Comparison of ENCODE assay signal across 10 cellular contexts in the genomic region with DNA sequence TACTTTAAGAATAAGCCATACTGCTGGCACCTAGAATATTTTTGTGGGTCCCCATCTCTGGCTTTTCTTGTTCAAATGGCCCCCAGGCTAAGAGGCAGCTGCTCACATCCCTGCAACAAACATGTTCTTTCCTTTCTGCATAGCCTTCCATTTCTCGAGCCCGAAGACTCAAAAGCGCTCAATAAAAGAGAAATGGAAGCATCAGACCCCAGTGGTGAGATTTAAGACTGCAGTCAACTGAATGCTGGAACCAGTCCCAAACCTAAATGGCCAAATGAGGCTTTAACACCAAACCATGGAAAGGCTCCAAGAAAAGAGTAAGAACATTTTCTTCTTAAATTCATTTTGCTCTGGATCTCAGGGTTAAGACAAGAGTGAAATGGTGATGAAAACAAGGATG.
DNase-seq lines count a peak whose midpoint lies in the region; ATAC-seq, FAIRE-seq and TF ChIP-seq lines count a peak whose summit lies in the region.
"Had no signal": no experiment of that assay in that cellular context is flagged by ENCODE, and none has a peak within 500 bp of the region (broad histone marks: within the 10 kb centered on the region; RNA-seq: fewer than 3 reads in every experiment).

No MANE protein-coding gene starts in this region.

- intact Hi-C loops in CD4-positive, alpha-beta memory T cell (cut with micrococcal nuclease), result no loop called here

- CTCF ChIA-PET in CD4-positive, alpha-beta memory T cell (lab: Charles Lee; ENCODE audit: partially characterized antibody), result interaction anchor here (1.0 to 2.3 kb wide), 3 partner anchors 8 to 31 kb away, joined by 4 to 7 read pairs (median 5); no protein-coding TSS in a partner anchor

- no peak overlapping the region for H3K4me3 ChIP-seq in CD4-positive, alpha-beta memory T cell (ENCODE audit: low read length in 2 of 2)
- no peak overlapping the region for H3K4me3 ChIP-seq in GM23338
- H3K4me3 ChIP-seq in astrocyte (ENCODE audit: insufficient read depth, low read depth, low read length), result no peak overlapping the region
- H3K4me3 ChIP-seq in mesenchymal stem cell (ENCODE audit: insufficient read depth in 1 of 2, low read depth in 1 of 2, low read length in 2 of 2), result no peak overlapping the region
- H3K4me3 ChIP-seq: smooth muscle cell, uterus had no signal

- no peaks in the 10 kb centered on the region for H3K27me3 Mint-ChIP-seq in CD4-positive, alpha-beta memory T cell
- peaks cover 3% of the 10 kb centered on the region for H3K27me3 Mint-ChIP-seq in GM23338 (ENCODE audit: insufficient read depth, low read depth, poor library complexity)
- no peaks in the 10 kb centered on the region for H3K27me3 Mint-ChIP-seq in astrocyte (ENCODE audit: low read depth, unreplicated experiment)

- H3K36me3 ChIP-seq in CD4-positive, alpha-beta memory T cell (ENCODE audit: insufficient read depth, low read length), result peaks cover 12% of the 10 kb centered on the region
- H3K36me3 ChIP-seq in GM23338 (ENCODE audit: insufficient read depth), result peaks cover 7% of the 10 kb centered on the region; the same call in 1 of the 2 replicates
- no peaks in the 10 kb centered on the region for H3K36me3 ChIP-seq in astrocyte (ENCODE audit: insufficient read depth, low read length)
- peaks cover 6 to 22% of the 10 kb centered on the region in 2 experiments for H3K36me3 ChIP-seq in mesenchymal stem cell (ENCODE audit: control insufficient read depth in 1 of 2, insufficient read depth in 2 of 2, low read depth in 1 of 2, low read length in 2 of 2)
- H3K36me3 ChIP-seq: uterus had no signal

- no peak overlapping the region for H4K91ac ChIP-seq in mesenchymal stem cell (ENCODE audit: low read length)

- H2BK120ac ChIP-seq in mesenchymal stem cell (ENCODE audit: low read depth, low read length), result no peak overlapping the region

- H3K4me1 Mint-ChIP-seq in CD4-positive, alpha-beta memory T cell, result peaks cover 64 to 98% (median 81%) of the 10 kb centered on the region in 4 donors
- peaks cover 28% of the 10 kb centered on the region for H3K4me1 Mint-ChIP-seq in GM23338
- peaks cover 7% of the 10 kb centered on the region for H3K4me1 Mint-ChIP-seq in astrocyte (ENCODE audit: low read depth, unreplicated experiment)

- H3K36me3 Mint-ChIP-seq in CD4-positive, alpha-beta memory T cell, result peaks cover 59 to 63% of the 10 kb centered on the region in 2 donors
- peaks cover 18% of the 10 kb centered on the region for H3K36me3 Mint-ChIP-seq in GM23338 (ENCODE audit: low read depth)
- peaks cover 24% of the 10 kb centered on the region for H3K36me3 Mint-ChIP-seq in astrocyte (ENCODE audit: low read depth, unreplicated experiment)

- ATAC-seq in GM23338, result peak; percentile 50

- peaks cover 96% of the 10 kb centered on the region for H3K4me1 ChIP-seq in CD4-positive, alpha-beta memory T cell (ENCODE audit: insufficient read depth, low read length)
- H3K4me1 ChIP-seq in GM23338 (ENCODE audit: insufficient read depth) (peaks cover 16% of the 10 kb centered on the region), astrocyte (ENCODE audit: insufficient read depth, low read length) (peaks cover 35% of the 10 kb centered on the region), mesenchymal stem cell (ENCODE audit: control insufficient read depth, insufficient read depth, low read depth, low read length) (peaks cover 2% of the 10 kb centered on the region)

- no peak overlapping the region for H2AFZ ChIP-seq in GM23338
- H2AFZ ChIP-seq in astrocyte (ENCODE audit: low read depth, low read length), result no peak overlapping the region
- H2AFZ ChIP-seq in mesenchymal stem cell (ENCODE audit: low read depth, low read length), result no peak overlapping the region

- H3K4me3 Mint-ChIP-seq in CD4-positive, alpha-beta memory T cell, result peak overlapping the region in 1 of 8 donors; percentile 21
- no peak overlapping the region for H3K4me3 Mint-ChIP-seq in GM23338
- no peak overlapping the region for H3K4me3 Mint-ChIP-seq in astrocyte (ENCODE audit: unreplicated experiment)

- H3K9ac ChIP-seq in astrocyte (ENCODE audit: low read length) (no peak overlapping the region), mesenchymal stem cell (ENCODE audit: low read length) (no peak overlapping the region)

- 82% methylated on average over 3 of the region's 3 CpGs for WGBS in mesenchymal stem cell

- H2BK5ac ChIP-seq in mesenchymal stem cell (ENCODE audit: low read depth, low read length, poor library complexity, severe bottlenecking), result no peak overlapping the region

- H3K14ac ChIP-seq in mesenchymal stem cell (ENCODE audit: low read length in 2 of 2), result no peak overlapping the region

- no peak overlapping the region for H3K18ac ChIP-seq in mesenchymal stem cell (ENCODE audit: low read depth in 1 of 2, low read length in 2 of 2)

- peaks cover 28% of the 10 kb centered on the region for H3K79me2 ChIP-seq in GM23338 (replicated peaks; ENCODE audit: insufficient read depth)
- peaks cover 17% of the 10 kb centered on the region for H3K79me2 ChIP-seq in astrocyte (ENCODE audit: insufficient read depth, low read length)

- H3K27me3 ChIP-seq in CD4-positive, alpha-beta memory T cell (ENCODE audit: insufficient read depth, low read length), result no peaks in the 10 kb centered on the region
- H3K27me3 ChIP-seq in GM23338 (ENCODE audit: insufficient read depth), result no peaks in the 10 kb centered on the region
- no peaks in the 10 kb centered on the region for H3K27me3 ChIP-seq in astrocyte (ENCODE audit: insufficient read depth, low read length)
- H3K27me3 ChIP-seq in mesenchymal stem cell (ENCODE audit: control insufficient read depth in 1 of 2, insufficient read depth in 1 of 2, low read length in 2 of 2), result no peaks in the 10 kb centered on the region
- H3K27me3 ChIP-seq: uterus had no signal

- FAIRE-seq in astrocyte (lab: Jason Lieb, UNC), result no peak

- no peak overlapping the region for H3K27ac ChIP-seq in CD4-positive, alpha-beta memory T cell (ENCODE audit: low read depth, low read length)
- H3K27ac ChIP-seq in GM23338 (ENCODE audit: low read depth) (no peak overlapping the region), astrocyte (ENCODE audit: low read depth, low read length) (peak overlapping the region; percentile 51), mesenchymal stem cell (ENCODE audit: low read length, poor library complexity, severe bottlenecking) (no peak overlapping the region)
- H3K27ac ChIP-seq: uterus had no signal

- peaks cover 0 to 10% (median 6%) of the 10 kb centered on the region in 8 donors for H3K9me3 Mint-ChIP-seq in CD4-positive, alpha-beta memory T cell
- H3K9me3 Mint-ChIP-seq in GM23338 (peaks cover 13% of the 10 kb centered on the region), astrocyte (ENCODE audit: unreplicated experiment) (peaks cover 2% of the 10 kb centered on the region)

- H3K4ac ChIP-seq in mesenchymal stem cell (ENCODE audit: low read depth in 1 of 2, low read length in 2 of 2), result no peak overlapping the region

- no peak overlapping the region for H2AK5ac ChIP-seq in mesenchymal stem cell (ENCODE audit: low read length, severe bottlenecking)

- peaks cover 0 to 6% of the 10 kb centered on the region in 2 donors for H3K9me3 ChIP-seq in CD4-positive, alpha-beta memory T cell (ENCODE audit: control insufficient read depth in 1 of 2, low read length in 2 of 2)
- H3K9me3 ChIP-seq in astrocyte (ENCODE audit: insufficient read depth, low read depth, low read length) (peaks cover 4% of the 10 kb centered on the region), mesenchymal stem cell (ENCODE audit: control insufficient read depth, low read length) (peaks cover 12% of the 10 kb centered on the region)
- H3K9me3 ChIP-seq: uterus had no signal

- TF ChIP-seq CTCF in GM23338 (conservative IDR thresholded peaks at IDR 0.05; ENCODE audit: low read depth in 2 of 2) (peak; percentile 26 to 49; a peak in 2 of 4 replicates), astrocyte (IDR thresholded peaks at IDR 0.05; ENCODE audit: insufficient read depth, low read depth, low read length) (peak; percentile 47)

- no peaks in the 10 kb centered on the region for H3K9me2 ChIP-seq in GM23338 (ENCODE audit: insufficient read depth)

- peaks cover 15% of the 10 kb centered on the region for H3K79me1 ChIP-seq in mesenchymal stem cell (replicated peaks; ENCODE audit: low read length, poor library complexity, severe bottlenecking)

- H3K4me2 ChIP-seq in GM23338, result no peak overlapping the region
- H3K4me2 ChIP-seq in astrocyte (ENCODE audit: low read length), result peak overlapping the region; percentile 17
- no peak overlapping the region for H3K4me2 ChIP-seq in mesenchymal stem cell (ENCODE audit: low read length, poor library complexity, severe bottlenecking)
- H3K4me2 ChIP-seq: smooth muscle cell had no signal

- H2BK12ac ChIP-seq in mesenchymal stem cell (ENCODE audit: low read length in 2 of 2), result no peak overlapping the region

- H3K23ac ChIP-seq in mesenchymal stem cell (ENCODE audit: low read length in 2 of 2), result no peak overlapping the region

- H4K8ac ChIP-seq in mesenchymal stem cell (ENCODE audit: low read length), result no peak overlapping the region

- H4K20me1 ChIP-seq in GM23338 (replicated peaks; ENCODE audit: insufficient read depth) (no peaks in the 10 kb centered on the region), astrocyte (ENCODE audit: insufficient read depth, low read length) (peaks cover 8% of the 10 kb centered on the region)

- no peak for DNase-seq in CD4-positive, alpha-beta memory T cell
- DNase-seq in GM23338 (ENCODE audit: low spot score), result peak; percentile 76
- peak; percentile 74 for DNase-seq in astrocyte (ENCODE audit: low read depth)
- peak; percentile 23 for DNase-seq in mesenchymal stem cell
- DNase-seq in SK-N-DZ (ENCODE audit: low spot score), result no peak
- no peak for DNase-seq in stimulated activated CD4-positive, alpha-beta T cell treated with anti-CD3 and anti-CD28 coated beads, Interleukin-1b, Interleukin-23, amount 100 ng/mL, for 48 hours
- DNase-seq in NCI-H146 treated with DMSO at 0.1 percent for 48 hours (lab: John Stamatoyannopoulos, UW; ENCODE audit: unreplicated experiment), result no peak
- DNase-seq in stimulated activated CD4-positive, alpha-beta T cell treated with anti-CD3 and anti-CD28 coated beads, Interleukin-15, amount 100 ng/mL, for 24 hours, result no peak
- DNase-seq: uterus had no signal

- H2BK15ac ChIP-seq in mesenchymal stem cell (ENCODE audit: low read depth, poor library complexity, severe bottlenecking), result no peak overlapping the region

- POLR2A ChIA-PET in CD4-positive, alpha-beta memory T cell (lab: Charles Lee; ENCODE audit: partially characterized antibody), result interaction anchor here (0.7 to 4.2 kb wide), 3 partner anchors 9 to 96 kb away, joined by 3 to 33 read pairs (median 3); no protein-coding TSS in a partner anchor

- H3F3A ChIP-seq in GM23338 (replicated peaks; ENCODE audit: low read depth), result peaks cover 8% of the 10 kb centered on the region; the same call in 1 of the 2 replicates

- peak overlapping the region; percentile 19 to 95 (median 64) for H3K27ac Mint-ChIP-seq in CD4-positive, alpha-beta memory T cell
- H3K27ac Mint-ChIP-seq in GM23338, result no peak overlapping the region
- no peak overlapping the region for H3K27ac Mint-ChIP-seq in astrocyte (ENCODE audit: unreplicated experiment)

TF ChIP-seq in GM23338, 12 proteins besides CTCF, POLR2A, EP300 and RAD21 (continues in another document):
- TF ChIP-seq STAT1 (IDR thresholded peaks at IDR 0.05; ENCODE audit: unreplicated experiment) (no peak), JUNB (IDR thresholded peaks at IDR 0.05; ENCODE audit: unreplicated experiment) (no peak)

Comparison
In these comparisons a context has a peak if more than half of its experiments do, and no peak if none do; other contexts are left out.
1. DNase-seq: peak in GM23338 (single experiment), astrocyte (single experiment) and mesenchymal stem cell (single experiment); none in CD4-positive, alpha-beta memory T cell (0 of 5), SK-N-DZ (single experiment), stimulated activated CD4-positive, alpha-beta T cell treated with anti-CD3 and anti-CD28 coated beads, Interleukin-1b, Interleukin-23, amount 100 ng/mL, for 48 hours (single experiment), NCI-H146 treated with DMSO at 0.1 percent for 48 hours (single experiment) and stimulated activated CD4-positive, alpha-beta T cell treated with anti-CD3 and anti-CD28 coated beads, Interleukin-15, amount 100 ng/mL, for 24 hours (single experiment).
2. H3K27ac Mint-ChIP-seq: peak in CD4-positive, alpha-beta memory T cell (7 of 7); none in GM23338 (single experiment) and astrocyte (single experiment).